Comparison of ENCODE assay signal across 8 cellular contexts in genomic region chr7:134317434-134317833, GRCh38. TPM values are rescaled to one million over a fixed set of nuclear protein-coding genes. Genes with fewer than 3 reads are reported as not detected.
A peak's percentile ranks its signal among the peaks of the same experiment; 100 is the strongest.
DNase-seq lines count a peak whose midpoint lies in the region; ATAC-seq, FAIRE-seq and TF ChIP-seq lines count a peak whose summit lies in the region.

No MANE protein-coding gene starts in this region.

- H3K36me3 Mint-ChIP-seq in Calu3 (ENCODE audit: insufficient read depth, unreplicated experiment): peaks cover 15% of the 10 kb centered on the region

- peak overlapping the region; percentile 96 for H3K4me3 ChIP-seq in OCI-LY3 (ENCODE audit: low read length)
- peak overlapping the region in 2 of 3 experiments; percentile 7 to 76 for H3K4me3 ChIP-seq in endothelial cell of umbilical vein (replicated peaks in 1 of 3; ENCODE audit: insufficient read depth in 1 of 3, low read depth in 1 of 3, low read length in 3 of 3)
- peak overlapping the region in 3 of 4 donors; percentile 87 to 98 (median 87) for H3K4me3 ChIP-seq in pancreas

- H3K9me1 ChIP-seq in endothelial cell of umbilical vein (replicated peaks; ENCODE audit: control insufficient read depth, extremely low read depth, insufficient read depth, low read length): no peaks in the 10 kb centered on the region

- CTCF ChIA-PET in Calu3 (lab: Charles Lee): interaction anchor here (1.5 to 2.5 kb wide), 6 partner anchors 9 to 115 kb away, joined by 4 to 10 read pairs (median 6); no protein-coding TSS in a partner anchor
- CTCF ChIA-PET in endothelial cell of umbilical vein (lab: Charles Lee): interaction anchor here (0.7 to 2.0 kb wide), 8 partner anchors 10 to 230 kb away, joined by 3 to 14 read pairs (median 4); partner anchors contain the start of gene LRGUK

- H3K4me1 Mint-ChIP-seq in Calu3 (ENCODE audit: low read depth, unreplicated experiment): peaks cover 14% of the 10 kb centered on the region

- H4K20me1 ChIP-seq in OCI-LY3 (ENCODE audit: insufficient read depth, low read length) (no peaks in the 10 kb centered on the region), endothelial cell of umbilical vein (replicated peaks; ENCODE audit: control insufficient read depth, extremely low read depth, insufficient read depth, low read length) (no peaks in the 10 kb centered on the region)

- H3K27ac Mint-ChIP-seq in Calu3 (ENCODE audit: unreplicated experiment): no peak overlapping the region

- no peaks in the 10 kb centered on the region for H3K9me3 Mint-ChIP-seq in Calu3 (ENCODE audit: low read depth, unreplicated experiment)

- H3K4me1 ChIP-seq in OCI-LY3 (ENCODE audit: low read length) (peaks cover 10% of the 10 kb centered on the region), endothelial cell of umbilical vein (ENCODE audit: control insufficient read depth, extremely low read depth, insufficient read depth, low read length) (peaks cover 11% of the 10 kb centered on the region), pancreas (peaks cover 0 to 7% (median 0%) of the 10 kb centered on the region in 3 donors)

- peak overlapping the region; percentile 74 for H3K4me2 ChIP-seq in OCI-LY3 (ENCODE audit: low read length)
- H3K4me2 ChIP-seq in endothelial cell of umbilical vein (ENCODE audit: insufficient read depth, low read length): peak overlapping the region; percentile 79

- H3K4me3 Mint-ChIP-seq in Calu3 (ENCODE audit: low read depth, unreplicated experiment): peak overlapping the region; percentile 84

- H3K27me3 Mint-ChIP-seq in Calu3 (ENCODE audit: unreplicated experiment): peaks cover 18% of the 10 kb centered on the region

- 58 to 62% methylated on average over 7 of the region's 7 CpGs for WGBS in pancreas, 2 donors

- dilution Hi-C loops in endothelial cell of umbilical vein (cut with MboI; ENCODE audit: extremely low pct_ligation_motif_present, low sequenced_read_pairs): no loop called here

- peaks cover 22% of the 10 kb centered on the region for H3K79me2 ChIP-seq in OCI-LY3 (ENCODE audit: low read length)
- H3K79me2 ChIP-seq in endothelial cell of umbilical vein (ENCODE audit: control insufficient read depth, insufficient read depth, low read length): no peaks in the 10 kb centered on the region

- TF ChIP-seq POLR2A in endothelial cell of umbilical vein (IDR thresholded peaks at IDR 0.05; ENCODE audit: low read depth, low read length): no peak

- BruUV-seq in Calu3 (replicated peaks; lab: Mats Ljungman, UMichigan) (no TSS peak), endothelial cell of umbilical vein (replicated peaks; lab: Mats Ljungman, UMichigan) (no TSS peak)

- no peak overlapping the region for H3K27ac ChIP-seq in OCI-LY3 (ENCODE audit: low read length)
- H3K27ac ChIP-seq in endothelial cell of umbilical vein (ENCODE audit: insufficient read depth, low read depth, low read length): no peak overlapping the region
- H3K27ac ChIP-seq in pancreas: peak overlapping the region in 3 of 4 donors; percentile 58 to 76 (median 73)

- POLR2A ChIA-PET in endothelial cell of umbilical vein (lab: Charles Lee): no interaction called here

- H2AFZ ChIP-seq in OCI-LY3 (ENCODE audit: low read depth, low read length) (peak overlapping the region; percentile 92), endothelial cell of umbilical vein (ENCODE audit: low read depth, low read length) (peak overlapping the region; percentile 95)

- no peaks in the 10 kb centered on the region for H3K27me3 ChIP-seq in OCI-LY3 (ENCODE audit: low read depth, low read length)
- H3K27me3 ChIP-seq in endothelial cell of umbilical vein (ENCODE audit: control insufficient read depth in 2 of 2, insufficient read depth in 2 of 2, low read length in 2 of 2): peaks cover 3 to 7% of the 10 kb centered on the region in 2 experiments
- no peaks in the 10 kb centered on the region for H3K27me3 ChIP-seq in pancreas

- H3K9ac ChIP-seq in OCI-LY3 (ENCODE audit: low read length) (peak overlapping the region; percentile 53), endothelial cell of umbilical vein (replicated peaks; ENCODE audit: extremely low read depth, insufficient read depth, low read length) (peak overlapping the region; percentile 29)

- no peaks in the 10 kb centered on the region for H3K36me3 ChIP-seq in OCI-LY3 (replicated peaks; ENCODE audit: low read depth, low read length)
- no peaks in the 10 kb centered on the region for H3K36me3 ChIP-seq in endothelial cell of umbilical vein (ENCODE audit: control insufficient read depth in 2 of 2, extremely low read depth in 1 of 2, insufficient read depth in 2 of 2, low read length in 2 of 2)
- H3K36me3 ChIP-seq in pancreas: no peaks in the 10 kb centered on the region

- no peak for ATAC-seq in pancreas
- ATAC-seq in GM21381 (IDR thresholded peaks at IDR 0.05; ENCODE audit: unreplicated experiment): no peak

- DNase-seq in Calu3: no peak
- no peak for DNase-seq in endothelial cell of umbilical vein (ENCODE audit: low read depth, low spot score)
- no peak for DNase-seq in pancreas
- no peak for DNase-seq in AG20443 (ENCODE audit: low spot score)
- no peak for DNase-seq in HPDE6-E6E7 (ENCODE audit: extremely low spot score)
- no peak for DNase-seq in inferior parietal cortex (ENCODE audit: extremely low spot score)

- TF ChIP-seq CTCF in Calu3 (IDR thresholded peaks at IDR 0.05; ENCODE audit: unreplicated experiment): no peak
- no peak for TF ChIP-seq CTCF in OCI-LY3 (IDR thresholded peaks at IDR 0.05; ENCODE audit: low read depth, low read length)
- TF ChIP-seq CTCF in endothelial cell of umbilical vein (IDR thresholded peaks at IDR 0.05; ENCODE audit: extremely low read depth in 1 of 2, insufficient read depth in 1 of 2, low read depth in 1 of 2, low read length in 2 of 2): no peak
- TF ChIP-seq CTCF in pancreas (IDR thresholded peaks at IDR 0.05): no peak

- intact Hi-C loops in Calu3 (cut with micrococcal nuclease; ENCODE audit: unreplicated experiment) (loop anchor here (10.0 kb wide), 1 partner anchor 107 kb away; no protein-coding TSS in a partner anchor), endothelial cell of umbilical vein (cut with micrococcal nuclease) (loop anchor here (5.0 kb wide), 3 partner anchors 40 to 190 kb away; partner anchors contain the start of gene LRGUK), pancreas (cut with DNase I) (no loop called here)

- H3K9me3 ChIP-seq in OCI-LY3 (ENCODE audit: insufficient read depth, low read length): no peaks in the 10 kb centered on the region
- no peaks in the 10 kb centered on the region for H3K9me3 ChIP-seq in endothelial cell of umbilical vein (replicated peaks; ENCODE audit: control insufficient read depth, insufficient read depth, low read length)
- no peaks in the 10 kb centered on the region for H3K9me3 ChIP-seq in pancreas

- FAIRE-seq in endothelial cell of umbilical vein (lab: Jason Lieb, UNC) (no peak), pancreas (lab: Jason Lieb, UNC) (no peak)

TF ChIP-seq in endothelial cell of umbilical vein, 7 proteins besides CTCF, POLR2A, EP300 and RAD21:
- TF ChIP-seq JUN (IDR thresholded peaks at IDR 0.05; ENCODE audit: borderline replicate concordance, insufficient read depth, insufficient read length, low read depth) (no peak), MYC (IDR thresholded peaks at IDR 0.05; ENCODE audit: low read depth, low read length) (no peak), EZH2 (IDR thresholded peaks at IDR 0.05; ENCODE audit: borderline replicate concordance, low read depth, low read length, severe bottlenecking) (no peak), GATA2 (IDR thresholded peaks at IDR 0.05; ENCODE audit: insufficient read depth, insufficient read length, low read depth, low read length) (no peak), POLR2AphosphoS5 (IDR thresholded peaks at IDR 0.05; ENCODE audit: insufficient read depth, low read depth, low read length) (no peak), FOS (IDR thresholded peaks at IDR 0.05; ENCODE audit: borderline replicate concordance, insufficient read depth, low read length) (no peak), MAX (IDR thresholded peaks at IDR 0.05; ENCODE audit: insufficient read depth, insufficient read length) (no peak)

RNA-seq across cellular contexts. Expression of gene SLC35B4, which starts 0.7 kb away (rescaled TPM):
- total RNA-seq in Calu3 (2022): 13.3 and 14.5 TPM in 2 replicates
- total RNA-seq in endothelial cell of umbilical vein: 20.2 and 22.1 TPM in 2 replicates
- 13.8 and 17.5 TPM in 2 replicates for polyA plus RNA-seq in endothelial cell of umbilical vein
- polyA plus RNA-seq in endothelial cell of umbilical vein (2011; cell fraction: cytosol; rRNA removed): 7.7 and 10.4 TPM in 2 replicates
- polyA plus RNA-seq in endothelial cell of umbilical vein (2011; cell fraction: nucleus; rRNA removed): 14.9 and 18.0 TPM in 2 replicates
- polyA plus RNA-seq in endothelial cell of umbilical vein (2012): 13.0 and 14.0 TPM in 2 replicates
- polyA minus RNA-seq in endothelial cell of umbilical vein: 58.4 and 68.2 TPM in 2 replicates
- 11.6 TPM for polyA minus RNA-seq in endothelial cell of umbilical vein (2011; cell fraction: cytosol; rRNA and poly(A)+ RNA removed)
- 15.1 and 15.9 TPM in 2 replicates for polyA minus RNA-seq in endothelial cell of umbilical vein (2011; cell fraction: nucleus; rRNA and poly(A)+ RNA removed)
- 1 to 10 TPM; 2.2 to 8.0 (median 3.0) TPM for total RNA-seq in pancreas
- 1 to 10 TPM; 3.8 to 4.6 TPM for polyA plus RNA-seq in pancreas

Comparison
In these comparisons a context has a peak if more than half of its experiments do, and no peak if none do; other contexts are left out.
1. H3K27ac ChIP-seq: peak in pancreas (3 of 4); none in OCI-LY3 (single experiment) and endothelial cell of umbilical vein (single experiment).
2. H3K4me3 ChIP-seq: peak in every context shown above with its lines; median percentile 96 in OCI-LY3; 87 in pancreas; 42 in endothelial cell of umbilical vein.
3. intact Hi-C loops: an anchor here in Calu3 (10.0 kb wide) and endothelial cell of umbilical vein (5.0 kb wide); none called in pancreas.